Comparison of ENCODE assay signal across 1 cellular context in genomic region chr20:37392441-37393195, GRCh38.
TF ChIP-seq lines count a peak whose summit lies in the region.

No MANE protein-coding gene starts in this region.

TF ChIP-seq in WTC11, 78 proteins besides CTCF, POLR2A, EP300 and RAD21 (continued from another document):
- TF ChIP-seq ZNF416 (CRISPR knock-in tag; IDR thresholded peaks at IDR 0.05) (no peak), GRHL2 (CRISPR knock-in tag; IDR thresholded peaks at IDR 0.05; ENCODE audit: insufficient replicate concordance, severe bottlenecking) (no peak), ZNF121 (CRISPR knock-in tag; IDR thresholded peaks at IDR 0.05) (peak; percentile 86), FOXK1 (CRISPR knock-in tag; IDR thresholded peaks at IDR 0.05) (no peak), ATF3 (CRISPR knock-in tag; conservative IDR thresholded peaks at IDR 0.05) (no peak), SOX15 (CRISPR knock-in tag; IDR thresholded peaks at IDR 0.05) (no peak), GTF2I (CRISPR knock-in tag; conservative IDR thresholded peaks at IDR 0.05) (peak; percentile 91), CDX4 (CRISPR knock-in tag; IDR thresholded peaks at IDR 0.05; ENCODE audit: borderline replicate concordance) (no peak), JUN (CRISPR knock-in tag; IDR thresholded peaks at IDR 0.05) (no peak), NFYB (CRISPR knock-in tag; conservative IDR thresholded peaks at IDR 0.05; ENCODE audit: low read depth) (no peak), FOXP1 (CRISPR knock-in tag; IDR thresholded peaks at IDR 0.05; ENCODE audit: borderline replicate concordance) (no peak), FOXP4 (CRISPR knock-in tag; IDR thresholded peaks at IDR 0.05) (no peak), ESRRA (CRISPR knock-in tag; IDR thresholded peaks at IDR 0.05; ENCODE audit: borderline replicate concordance) (peak; percentile 99)
